Comparison of ENCODE assay signal across 8 cellular contexts in genomic region chr5:139968547-139969261, GRCh38.
A peak's percentile ranks its signal among the peaks of the same experiment; 100 is the strongest.
DNase-seq lines count a peak whose midpoint lies in the region; ATAC-seq and TF ChIP-seq lines count a peak whose summit lies in the region.

No MANE protein-coding gene starts in this region.

- H3K36me3 ChIP-seq in A673 (ENCODE audit: insufficient read depth, low read length, poor library complexity, severe bottlenecking) = no peaks in the 10 kb centered on the region
- H3K36me3 ChIP-seq in brain microvascular endothelial cell (replicated peaks) = no peaks in the 10 kb centered on the region

- H3K27me3 ChIP-seq in A673 (replicated peaks; ENCODE audit: insufficient read depth, low read depth, low read length, poor library complexity) (no peaks in the 10 kb centered on the region), brain microvascular endothelial cell (replicated peaks) (peaks cover 4% of the 10 kb centered on the region)

- BruUV-seq in A673 (replicated peaks; lab: Mats Ljungman, UMichigan) = no TSS peak

- H3K4me1 ChIP-seq in A673 (ENCODE audit: insufficient read depth, low read length, poor library complexity, severe bottlenecking) = no peaks in the 10 kb centered on the region

- CTCF ChIA-PET in A673 (lab: Charles Lee) = interaction anchor here (0.6 to 3.6 kb wide), 9 partner anchors 12 to 193 kb away, joined by 3 to 51 read pairs (median 6); no protein-coding TSS in a partner anchor

- peak; percentile 77 for ATAC-seq in GM18520 (IDR thresholded peaks at IDR 0.05; ENCODE audit: unreplicated experiment)
- peak; percentile 94 for ATAC-seq in HG03045 (IDR thresholded peaks at IDR 0.05; ENCODE audit: unreplicated experiment)

- no peaks in the 10 kb centered on the region for H3K9me3 ChIP-seq in A673 (ENCODE audit: low read depth, low read length, poor library complexity, severe bottlenecking)

- TF ChIP-seq CTCF in A673 (conservative IDR thresholded peaks at IDR 0.05; ENCODE audit: low read depth, low read length) (peak; percentile 100), brain microvascular endothelial cell (IDR thresholded peaks at IDR 0.05; ENCODE audit: low read depth, low read length, missing control alignments) (peak; percentile 100)

- H3K4me3 ChIP-seq in A673 (ENCODE audit: low read depth, low read length, poor library complexity, severe bottlenecking) (no peak overlapping the region), brain microvascular endothelial cell (ENCODE audit: low read depth, low read length) (no peak overlapping the region)

- DNase-seq in A673 (ENCODE audit: low spot score) (peak; percentile 86), NCI-H2107 (lab: John Stamatoyannopoulos, UW) (peak; percentile 35), UCSD-AML1 (lab: John Stamatoyannopoulos, UW; ENCODE audit: unreplicated experiment) (peak; percentile 78), brain microvascular endothelial cell (peak; percentile 75), iPS-NIHi7 (ENCODE audit: extremely low spot score) (peak; percentile 95)
- peak; percentile 81 to 91 for DNase-seq in stimulated activated CD4-positive, alpha-beta T cell treated with anti-CD3 and anti-CD28 coated beads, Interleukin-12 subunit alpha, Interleukin-12 subunit beta, amount 100 ng/mL, for 24 hours (ENCODE audit: low read depth in 2 of 2)

- POLR2A ChIA-PET in A673 (lab: Charles Lee; ENCODE audit: low non-redundant PET) = no interaction called here

- intact Hi-C loops in A673 (cut with micrococcal nuclease; ENCODE audit: unreplicated experiment) = loop anchor here (1.0 to 10.0 kb wide), 3 partner anchors 104 to 186 kb away; no protein-coding TSS in a partner anchor

- in situ Hi-C loops in brain microvascular endothelial cell (cut with HindIII; ENCODE audit: low pct_ligation_motif_present, low sequenced_read_pairs) = no loop called here

- no peak overlapping the region for H3K27ac ChIP-seq in A673 (ENCODE audit: low read depth, low read length, poor library complexity, severe bottlenecking)
- H3K27ac ChIP-seq in brain microvascular endothelial cell = no peak overlapping the region

Comparison
In these comparisons a context has a peak if more than half of its experiments do, and no peak if none do; other contexts are left out.
1. DNase-seq: peak in every context shown above with its lines; median percentile 95 in iPS-NIHi7; 86 in A673; 86 in stimulated activated CD4-positive, alpha-beta T cell treated with anti-CD3 and anti-CD28 coated beads, Interleukin-12 subunit alpha, Interleukin-12 subunit beta, amount 100 ng/mL, for 24 hours; 78 in UCSD-AML1; 75 in brain microvascular endothelial cell; 35 in NCI-H2107.